ENCODE assay signal across 8 cellular contexts in genomic region chr3:136750922-136751258, GRCh38. TPM values are rescaled to one million over a fixed set of nuclear protein-coding genes. Genes with fewer than 3 reads are reported as not detected.
DNase-seq lines count a peak whose midpoint lies in the region; ATAC-seq, FAIRE-seq and TF ChIP-seq lines count a peak whose summit lies in the region.

No MANE protein-coding gene starts in this region.

- TF ChIP-seq POLR2A in A549 (IDR thresholded peaks at IDR 0.05; ENCODE audit: low read length), result no peak
- no peak for TF ChIP-seq POLR2A in GM18505 (IDR thresholded peaks at IDR 0.05; ENCODE audit: borderline replicate concordance, extremely low read depth, insufficient read depth, insufficient read length)

- POLR2A ChIA-PET in A549 (lab: Yijun Ruan, JAX), result interaction anchor here (2.6 kb wide), 1 partner anchor 264 kb away, joined by 38 read pairs; no protein-coding TSS in a partner anchor

- CTCF ChIA-PET in A549 (lab: Yijun Ruan, JAX), result interaction anchor here (2.2 kb wide), 1 partner anchor 9 kb away, joined by 18 read pairs; no protein-coding TSS in a partner anchor

- no peak for FAIRE-seq in A549 (lab: Jason Lieb, UNC)

- H3K4me3 Mint-ChIP-seq in HFFc6, result peak overlapping the region; percentile 92
- H3K4me3 Mint-ChIP-seq in central memory CD8-positive, alpha-beta T cell, result peak overlapping the region; percentile 94

- peak overlapping the region; percentile 99 for H3K4me2 ChIP-seq in A549

- H3K4me3 ChIP-seq in A549 (peak overlapping the region; percentile 57), mononuclear cell (ENCODE audit: low read length) (peak overlapping the region; percentile 67)

- H3K9me3 Mint-ChIP-seq in HFFc6, result no peaks in the 10 kb centered on the region
- H3K9me3 Mint-ChIP-seq in central memory CD8-positive, alpha-beta T cell, result no peaks in the 10 kb centered on the region

- H3K4me1 Mint-ChIP-seq in HFFc6 (ENCODE audit: low read depth), result peaks cover 50% of the 10 kb centered on the region
- H3K4me1 Mint-ChIP-seq in central memory CD8-positive, alpha-beta T cell, result peaks cover 57% of the 10 kb centered on the region

- DNase-seq in A549 (ENCODE audit: low read depth in 1 of 2, low spot score in 1 of 2), result no peak
- DNase-seq in HFFc6, result peak; percentile 67
- no peak for DNase-seq in central memory CD8-positive, alpha-beta T cell (ENCODE audit: low spot score in 2 of 2)
- no peak for DNase-seq in Kasumi-1 (lab: John Stamatoyannopoulos, UW)
- DNase-seq in NCI-H524 treated with DMSO at 0.1 percent for 48 hours (lab: John Stamatoyannopoulos, UW), result no peak

- H3K27me3 Mint-ChIP-seq in HFFc6 (ENCODE audit: insufficient read depth), result peaks cover 6% of the 10 kb centered on the region
- H3K27me3 Mint-ChIP-seq in central memory CD8-positive, alpha-beta T cell, result no peaks in the 10 kb centered on the region

- H3K4me1 ChIP-seq in A549, result peaks cover 25% of the 10 kb centered on the region
- H3K4me1 ChIP-seq in mononuclear cell (ENCODE audit: insufficient read depth, low read length), result peaks cover 43% of the 10 kb centered on the region

- ATAC-seq in A549, result no peak
- no peak for ATAC-seq in central memory CD8-positive, alpha-beta T cell (replicated peaks; ENCODE audit: extremely low read depth, poor library complexity, severe bottlenecking)
- ATAC-seq in GM18505 (IDR thresholded peaks at IDR 0.05; ENCODE audit: unreplicated experiment), result no peak
- ATAC-seq in GM18498 (IDR thresholded peaks at IDR 0.05; ENCODE audit: unreplicated experiment), result no peak

- WGBS in A549 (ENCODE audit: missing lambda C conversion rate), result 2% methylated on average over 7 of the region's 7 CpGs

- H3K27ac Mint-ChIP-seq in HFFc6, result peak overlapping the region; percentile 96
- H3K27ac Mint-ChIP-seq in central memory CD8-positive, alpha-beta T cell (ENCODE audit: low read depth), result peak overlapping the region; percentile 88

- no peaks in the 10 kb centered on the region for H3K27me3 ChIP-seq in mononuclear cell (ENCODE audit: insufficient read depth, low read length)

- TF ChIP-seq CTCF in A549 (IDR thresholded peaks at IDR 0.05) (no peak), HFFc6 (IDR thresholded peaks at IDR 0.05) (no peak)

- no peak for TF ChIP-seq RAD21 in A549 (conservative IDR thresholded peaks at IDR 0.05 in 1 of 2, IDR thresholded peaks at IDR 0.05 in 1 of 2)

- H3K27ac ChIP-seq in A549, result peak overlapping the region; percentile 92 to 100

- no peaks in the 10 kb centered on the region for H3K9me3 ChIP-seq in A549
- H3K9me3 ChIP-seq in mononuclear cell (ENCODE audit: low read depth, low read length), result no peaks in the 10 kb centered on the region

- no peak for TF ChIP-seq EP300 in A549 (IDR thresholded peaks at IDR 0.05)

- H3K36me3 Mint-ChIP-seq in HFFc6 (ENCODE audit: low read depth), result peaks cover 13% of the 10 kb centered on the region; the same call in 1 of the 2 replicates
- H3K36me3 Mint-ChIP-seq in central memory CD8-positive, alpha-beta T cell (ENCODE audit: insufficient read depth), result peaks cover 25% of the 10 kb centered on the region

TF ChIP-seq in A549, 52 proteins besides CTCF, POLR2A, EP300 and RAD21:
- TF ChIP-seq NFE2L2 (conservative IDR thresholded peaks at IDR 0.05; ENCODE audit: low read length) (no peak), HMGXB4 (CRISPR knock-in tag; IDR thresholded peaks at IDR 0.05; ENCODE audit: borderline replicate concordance) (no peak), MYC (IDR thresholded peaks at IDR 0.05; ENCODE audit: borderline replicate concordance, low read length) (no peak)

RNA-seq across cellular contexts. Expression of gene STAG1, which starts 1.3 kb away (rescaled TPM):
- polyA plus RNA-seq in A549 (2011; rRNA removed), result 14.8 and 19.2 TPM in 2 replicates
- 2.9 and 3.0 TPM in 2 replicates for polyA plus RNA-seq in A549 (2012; cell fraction: cytosol; rRNA removed)
- polyA plus RNA-seq in A549 (2012; cell fraction: nucleus; rRNA removed), result 1.9 and 3.0 TPM in 2 replicates
- 10.8 to 12.8 TPM (median 11.3 TPM) in 3 replicates for polyA plus RNA-seq in A549 (2017; fragmentation: RNase III; extraction: RNeasy Plus Mini Kit Qiagen cat#74134 plus additional on column Dnase treatment)
- 10.9 and 11.6 TPM in 2 replicates for polyA minus RNA-seq in A549 (2011; rRNA and poly(A)+ RNA removed)
- 10 to 100 TPM; 33.7 to 45.3 (median 43.8) TPM for total RNA-seq in HFFc6 (2021; fragmentation: NEBNext Ultra II Directional; extraction: Animal tissue kit (Norgen Biotek cat#: 25700))
- total RNA-seq in mononuclear cell, result 40.0 TPM
